21 cellular contexts compared by ENCODE assay signal in the genomic region with DNA sequence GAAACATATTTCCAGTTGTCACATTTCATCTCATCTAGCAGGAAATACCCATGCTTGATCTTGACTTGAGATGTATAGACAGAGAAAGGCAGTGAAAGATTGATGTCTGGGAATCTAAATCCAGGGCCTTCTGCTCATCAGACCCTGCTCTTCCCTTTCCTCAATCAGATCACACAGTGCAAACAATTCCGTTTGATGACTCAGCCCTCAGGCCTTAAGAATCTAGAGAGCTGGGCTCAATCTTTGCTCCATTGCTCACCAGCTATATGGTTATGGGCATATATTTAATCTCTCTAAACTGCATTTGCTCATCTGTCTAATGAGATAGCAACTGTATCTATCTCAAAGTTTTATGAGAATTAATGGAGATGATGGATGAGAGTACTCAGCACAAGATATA.
DNase-seq lines count a peak whose midpoint lies in the region; ATAC-seq, FAIRE-seq and TF ChIP-seq lines count a peak whose summit lies in the region.
"Had no signal": no experiment of that assay in that cellular context is flagged by ENCODE, and none has a peak within 500 bp of the region (broad histone marks: within the 10 kb centered on the region; RNA-seq: fewer than 3 reads in every experiment).

No MANE protein-coding gene starts in this region.

- no peak overlapping the region for H3K4me2 ChIP-seq in mammary epithelial cell (ENCODE audit: insufficient read depth, low read depth, low read length)

- CTCF ChIA-PET in mammary epithelial cell (lab: Charles Lee; ENCODE audit: low non-redundant PET): no interaction called here

- in situ Hi-C loops in mammary epithelial cell (cut with MboI; ENCODE audit: low sequenced_read_pairs in 2 of 2): no loop called here

- DNase-seq in AG08395 (ENCODE audit: low spot score) (peak; percentile 6), HTR-8/SVneo (ENCODE audit: insufficient read length, low spot score) (peak; percentile 30), mammary epithelial cell (peak; percentile 9), kidney tubule cell (ENCODE audit: low spot score) (peak; percentile 74), uterus (no peak), left cardiac atrium (no peak)
- DNase-seq in stimulated activated CD4-positive, alpha-beta T cell treated with anti-CD3 and anti-CD28 coated beads, Interleukin-12 subunit alpha, Interleukin-12 subunit beta, amount 100 ng/mL, for 4 hours: no peak
- DNase-seq: activated naive CD8-positive, alpha-beta T cell treated with anti-CD3 and anti-CD28 coated beads, Interleukin-2, amount 50 U/mL, for 24 hours; activated T-cell treated with anti-CD3 and anti-CD28 coated beads, Interleukin-2, amount 50 U/mL, for 4 hours; heart left ventricle; NCI-H1436 treated with DMSO at 0.1 percent for 48 hours; NCI-H345; NK-92 treated with Interleukin-12 subunit alpha and Interleukin-12 subunit beta, amount 100 ng/mL, for 24 hours; SHP77 treated with DMSO at 0.1 percent for 48 hours; stimulated activated naive B cell treated with anti-CD40 and anti-IgM and Interleukin-4, amounts not matched to agents 10 μg/mL and 1 μg/mL and 100 μg/mL, for 72 hours; upper lobe of left lung had no signal

- no peak for TF ChIP-seq POLR2A in uterus (IDR thresholded peaks at IDR 0.05)

- WGBS in mammary epithelial cell (ENCODE audit: low coverage, missing lambda C conversion rate): 80% methylated on average over 1 of the region's 1 CpG

- H3K27me3 ChIP-seq in mammary epithelial cell (ENCODE audit: insufficient read depth, low read length) (no peaks in the 10 kb centered on the region), uterus (no peaks in the 10 kb centered on the region)
- H3K27me3 ChIP-seq: heart left ventricle, upper lobe of left lung had no signal

- H3K9ac ChIP-seq in mammary epithelial cell (ENCODE audit: insufficient read depth, low read length): no peak overlapping the region

- H3K27ac ChIP-seq in mammary epithelial cell (ENCODE audit: insufficient read depth, low read depth, low read length) (no peak overlapping the region), uterus (no peak overlapping the region)
- H3K27ac ChIP-seq: heart left ventricle, skin epidermis, upper lobe of left lung had no signal

- H3K79me2 ChIP-seq in mammary epithelial cell (ENCODE audit: insufficient read depth, low read length): no peaks in the 10 kb centered on the region

- BruUV-seq in mammary epithelial cell (replicated peaks; lab: Mats Ljungman, UMichigan): no TSS peak

- H2AFZ ChIP-seq in mammary epithelial cell (ENCODE audit: low read depth, low read length): no peak overlapping the region

- H3K9me3 ChIP-seq in mammary epithelial cell (replicated peaks; ENCODE audit: insufficient read depth, low read length) (no peaks in the 10 kb centered on the region), uterus (no peaks in the 10 kb centered on the region)
- H3K9me3 ChIP-seq: upper lobe of left lung had no signal

- TF ChIP-seq CTCF in mammary epithelial cell (conservative IDR thresholded peaks at IDR 0.05 in 1 of 2, IDR thresholded peaks at IDR 0.05 in 1 of 2; ENCODE audit: extremely low read depth in 1 of 2, insufficient read depth in 1 of 2, low read depth in 1 of 2, low read length in 2 of 2) (no peak), uterus (IDR thresholded peaks at IDR 0.05) (no peak)

- H3K4me3 ChIP-seq in mammary epithelial cell (replicated peaks in 1 of 3; ENCODE audit: insufficient read depth in 1 of 3, low read depth in 2 of 3, low read length in 3 of 3) (no peak overlapping the region), uterus (no peak overlapping the region)
- H3K4me3 ChIP-seq: heart left ventricle, skin epidermis, upper lobe of left lung had no signal

- intact Hi-C loops in mammary epithelial cell (cut with micrococcal nuclease): no loop called here
- intact Hi-C loops in uterus (cut with DNase I; ENCODE audit: low total_unique reads): no loop called here
- intact Hi-C loops in left cardiac atrium (cut with DNase I): no loop called here

- H3K4me1 ChIP-seq in mammary epithelial cell (ENCODE audit: insufficient read depth, low read length) (no peaks in the 10 kb centered on the region), uterus (peaks cover 7 to 8% of the 10 kb centered on the region in 2 donors)
- H3K4me1 ChIP-seq: upper lobe of left lung had no signal

- peak; percentile 97 for FAIRE-seq in HTR-8/SVneo (lab: Jason Lieb, UNC)
- FAIRE-seq: D721Med, GM18507, GM19239 had no signal

- dilution Hi-C loops in mammary epithelial cell (cut with HindIII; ENCODE audit: low sequenced_read_pairs): no loop called here

- ATAC-seq in left cardiac atrium (no peak), GM21786 (IDR thresholded peaks at IDR 0.05; ENCODE audit: unreplicated experiment) (no peak)
- ATAC-seq: activated naive CD8-positive, alpha-beta T cell treated with anti-CD3 and anti-CD28 coated beads, Interleukin-2, amount 50 U/mL, for 24 hours; activated T-cell treated with anti-CD3 and anti-CD28 coated beads, Interleukin-2, amount 50 U/mL, for 4 hours; heart left ventricle; stimulated activated naive B cell treated with anti-CD40 and anti-IgM and Interleukin-4, amounts not matched to agents 10 μg/mL and 1 μg/mL and 100 μg/mL, for 72 hours had no signal

- H3K36me3 ChIP-seq in mammary epithelial cell (ENCODE audit: insufficient read depth, low read length) (no peaks in the 10 kb centered on the region), uterus (no peaks in the 10 kb centered on the region)
- H3K36me3 ChIP-seq: heart left ventricle, upper lobe of left lung had no signal

- no peaks in the 10 kb centered on the region for H4K20me1 ChIP-seq in mammary epithelial cell (ENCODE audit: insufficient read depth, low read length)

Comparison
In these comparisons a context has a peak if more than half of its experiments do, and no peak if none do; other contexts are left out.
1. DNase-seq: peak in AG08395 (single experiment), HTR-8/SVneo (single experiment), mammary epithelial cell (single experiment) and kidney tubule cell (single experiment); none in uterus (0 of 2), left cardiac atrium (single experiment) and stimulated activated CD4-positive, alpha-beta T cell treated with anti-CD3 and anti-CD28 coated beads, Interleukin-12 subunit alpha, Interleukin-12 subunit beta, amount 100 ng/mL, for 4 hours (single experiment).